ENCODE assay signal across 1 cellular context in the genomic region with DNA sequence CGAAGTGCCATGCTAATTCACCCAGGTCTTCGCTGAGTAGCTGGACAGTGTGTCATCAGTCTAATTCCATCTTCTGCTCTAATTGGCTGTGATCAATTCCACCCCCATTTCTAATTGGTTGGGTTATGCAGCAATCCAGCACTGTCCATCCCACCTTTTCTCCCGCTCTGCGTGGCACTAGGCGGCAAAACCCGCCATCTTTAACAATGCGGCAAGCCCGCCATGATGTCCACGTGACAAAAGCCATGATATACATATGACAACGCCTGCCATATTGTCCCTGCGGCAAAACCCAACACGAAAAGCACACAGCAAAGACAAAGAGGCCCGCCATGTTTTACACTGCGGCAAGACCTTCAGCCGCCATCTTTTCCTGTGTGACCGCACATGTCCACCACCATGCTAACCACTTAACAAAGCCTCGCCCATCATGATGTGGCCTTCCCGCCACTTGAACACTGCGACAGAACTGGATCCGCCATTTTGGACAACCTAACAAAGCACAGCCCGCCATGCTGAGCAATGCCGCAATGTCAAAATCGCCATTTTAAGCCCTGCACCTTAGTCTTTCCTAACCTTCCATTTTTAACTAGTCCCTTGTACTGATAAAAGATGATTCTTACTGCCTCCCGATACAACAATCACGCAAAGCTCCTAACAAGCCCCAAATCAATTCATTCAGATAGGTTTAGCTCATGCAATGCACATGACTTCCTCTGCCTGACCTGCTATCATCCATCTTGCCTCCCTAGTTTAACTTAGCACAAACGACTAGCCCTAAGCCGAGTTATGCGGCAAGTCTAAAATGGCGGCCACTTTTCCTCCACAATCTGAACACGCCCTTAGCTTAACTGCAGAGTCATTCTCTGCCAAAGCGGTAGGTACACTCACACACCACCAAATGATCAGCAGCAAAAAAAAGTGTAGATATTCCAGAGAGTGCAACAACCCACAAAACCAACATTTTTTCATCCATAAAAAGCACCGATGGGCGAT.
TF ChIP-seq lines count a peak whose summit lies in the region.

No MANE protein-coding gene starts in this region.

TF ChIP-seq in K562, 482 proteins besides CTCF, POLR2A, EP300 and RAD21 (continued from another document and continues in another):
- TF ChIP-seq, protein P1, sequence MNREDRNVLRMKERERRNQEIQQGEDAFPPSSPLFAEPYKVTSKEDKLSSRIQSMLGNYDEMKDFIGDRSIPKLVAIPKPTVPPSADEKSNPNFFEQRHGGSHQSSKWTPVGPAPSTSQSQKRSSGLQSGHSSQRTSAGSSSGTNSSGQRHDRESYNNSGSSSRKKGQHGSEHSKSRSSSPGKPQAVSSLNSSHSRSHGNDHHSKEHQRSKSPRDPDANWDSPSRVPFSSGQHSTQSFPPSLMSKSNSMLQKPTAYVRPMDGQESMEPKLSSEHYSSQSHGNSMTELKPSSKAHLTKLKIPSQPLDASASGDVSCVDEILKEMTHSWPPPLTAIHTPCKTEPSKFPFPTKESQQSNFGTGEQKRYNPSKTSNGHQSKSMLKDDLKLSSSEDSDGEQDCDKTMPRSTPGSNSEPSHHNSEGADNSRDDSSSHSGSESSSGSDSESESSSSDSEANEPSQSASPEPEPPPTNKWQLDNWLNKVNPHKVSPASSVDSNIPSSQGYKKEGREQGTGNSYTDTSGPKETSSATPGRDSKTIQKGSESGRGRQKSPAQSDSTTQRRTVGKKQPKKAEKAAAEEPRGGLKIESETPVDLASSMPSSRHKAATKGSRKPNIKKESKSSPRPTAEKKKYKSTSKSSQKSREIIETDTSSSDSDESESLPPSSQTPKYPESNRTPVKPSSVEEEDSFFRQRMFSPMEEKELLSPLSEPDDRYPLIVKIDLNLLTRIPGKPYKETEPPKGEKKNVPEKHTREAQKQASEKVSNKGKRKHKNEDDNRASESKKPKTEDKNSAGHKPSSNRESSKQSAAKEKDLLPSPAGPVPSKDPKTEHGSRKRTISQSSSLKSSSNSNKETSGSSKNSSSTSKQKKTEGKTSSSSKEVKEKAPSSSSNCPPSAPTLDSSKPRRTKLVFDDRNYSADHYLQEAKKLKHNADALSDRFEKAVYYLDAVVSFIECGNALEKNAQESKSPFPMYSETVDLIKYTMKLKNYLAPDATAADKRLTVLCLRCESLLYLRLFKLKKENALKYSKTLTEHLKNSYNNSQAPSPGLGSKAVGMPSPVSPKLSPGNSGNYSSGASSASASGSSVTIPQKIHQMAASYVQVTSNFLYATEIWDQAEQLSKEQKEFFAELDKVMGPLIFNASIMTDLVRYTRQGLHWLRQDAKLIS (CRISPR knock-in tag; IDR thresholded peaks at IDR 0.05), result no peak
- TF ChIP-seq SP2 (IDR thresholded peaks at IDR 0.05; ENCODE audit: extremely low read depth, low read depth, low read length, poor library complexity, severe bottlenecking) (peak; percentile 35), ZNF766 (CRISPR knock-in tag; conservative IDR thresholded peaks at IDR 0.05) (peak; percentile 90), POLR2B (IDR thresholded peaks at IDR 0.05; ENCODE audit: low read depth, partially characterized antibody) (no peak), BHLHE40 (IDR thresholded peaks at IDR 0.05; ENCODE audit: low read length) (peak; percentile 71), PYGO2 (tag; IDR thresholded peaks at IDR 0.05) (no peak), MCM5 (IDR thresholded peaks at IDR 0.05; ENCODE audit: low read depth) (no peak), HCFC1 (IDR thresholded peaks at IDR 0.05; ENCODE audit: low read depth, low read length) (peak; percentile 79), HEY1 (CRISPR knock-in tag; IDR thresholded peaks at IDR 0.05; ENCODE audit: borderline replicate concordance) (no peak), WHSC1 (IDR thresholded peaks at IDR 0.05; ENCODE audit: low read length) (no peak), ZNF551 (CRISPR knock-in tag; IDR thresholded peaks at IDR 0.05) (no peak), MAFK (IDR thresholded peaks at IDR 0.05; ENCODE audit: low read length) (peak; percentile 40; the same call in 1 of the 2 replicates), CEBPB (tag; IDR thresholded peaks at IDR 0.05) (no peak; the same call in 1 of the 2 replicates), ARID3A (IDR thresholded peaks at IDR 0.05; ENCODE audit: borderline replicate concordance, low read depth, low read length) (no peak), ZNF280A (IDR thresholded peaks at IDR 0.05; ENCODE audit: low read depth, partially characterized antibody) (no peak), FOXK2 (conservative IDR thresholded peaks at IDR 0.05 in 1 of 2, IDR thresholded peaks at IDR 0.05 in 1 of 2; ENCODE audit: low read depth in 2 of 2) (peak; percentile 70 to 78; a peak in 2 of 4 replicates), BRD9 (IDR thresholded peaks at IDR 0.05; ENCODE audit: low read depth, partially characterized antibody) (peak; percentile 68), ZNF134 (CRISPR knock-in tag; conservative IDR thresholded peaks at IDR 0.05) (no peak), FOSL1 (tag; conservative IDR thresholded peaks at IDR 0.05) (no peak), RFX7 (CRISPR knock-in tag; IDR thresholded peaks at IDR 0.05) (no peak), ZNF511 (CRISPR knock-in tag; IDR thresholded peaks at IDR 0.05) (no peak), TOE1 (IDR thresholded peaks at IDR 0.05; ENCODE audit: borderline replicate concordance) (peak; percentile 55; the same call in 1 of the 2 replicates), TOE1 (CRISPR knock-in tag; IDR thresholded peaks at IDR 0.05; ENCODE audit: borderline replicate concordance, low read depth) (no peak), NR4A1 (CRISPR knock-in tag; IDR thresholded peaks at IDR 0.05) (no peak), NR4A1 (tag; IDR thresholded peaks at IDR 0.05) (peak; percentile 82; the same call in 1 of the 2 replicates), ATF7 (IDR thresholded peaks at IDR 0.05) (peak; percentile 64), ESRRA (IDR thresholded peaks at IDR 0.05; ENCODE audit: borderline replicate concordance, low read depth) (peak; percentile 53; the same call in 1 of the 2 replicates), ZNF707 (CRISPR knock-in tag; conservative IDR thresholded peaks at IDR 0.05) (no peak), ZNF318 (IDR thresholded peaks at IDR 0.05; ENCODE audit: borderline replicate concordance in 1 of 2, low read depth in 1 of 2) (no peak)
- TF ChIP-seq, protein P2, sequence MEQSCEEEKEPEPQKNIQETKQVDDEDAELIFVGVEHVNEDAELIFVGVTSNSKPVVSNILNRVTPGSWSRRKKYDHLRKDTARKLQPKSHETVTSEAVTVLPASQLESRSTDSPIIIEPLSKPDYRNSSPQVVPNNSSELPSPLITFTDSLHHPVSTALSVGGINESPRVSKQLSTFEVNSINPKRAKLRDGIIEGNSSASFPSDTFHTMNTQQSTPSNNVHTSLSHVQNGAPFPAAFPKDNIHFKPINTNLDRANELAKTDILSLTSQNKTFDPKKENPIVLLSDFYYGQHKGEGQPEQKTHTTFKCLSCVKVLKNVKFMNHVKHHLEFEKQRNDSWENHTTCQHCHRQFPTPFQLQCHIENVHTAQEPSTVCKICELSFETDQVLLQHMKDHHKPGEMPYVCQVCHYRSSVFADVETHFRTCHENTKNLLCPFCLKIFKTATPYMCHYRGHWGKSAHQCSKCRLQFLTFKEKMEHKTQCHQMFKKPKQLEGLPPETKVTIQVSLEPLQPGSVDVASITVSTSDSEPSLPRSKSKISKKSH (CRISPR knock-in tag; IDR thresholded peaks at IDR 0.05), result no peak
- TF ChIP-seq, protein P3, sequence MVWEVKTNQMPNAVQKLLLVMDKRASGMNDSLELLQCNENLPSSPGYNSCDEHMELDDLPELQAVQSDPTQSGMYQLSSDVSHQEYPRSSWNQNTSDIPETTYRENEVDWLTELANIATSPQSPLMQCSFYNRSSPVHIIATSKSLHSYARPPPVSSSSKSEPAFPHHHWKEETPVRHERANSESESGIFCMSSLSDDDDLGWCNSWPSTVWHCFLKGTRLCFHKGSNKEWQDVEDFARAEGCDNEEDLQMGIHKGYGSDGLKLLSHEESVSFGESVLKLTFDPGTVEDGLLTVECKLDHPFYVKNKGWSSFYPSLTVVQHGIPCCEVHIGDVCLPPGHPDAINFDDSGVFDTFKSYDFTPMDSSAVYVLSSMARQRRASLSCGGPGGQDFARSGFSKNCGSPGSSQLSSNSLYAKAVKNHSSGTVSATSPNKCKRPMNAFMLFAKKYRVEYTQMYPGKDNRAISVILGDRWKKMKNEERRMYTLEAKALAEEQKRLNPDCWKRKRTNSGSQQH (CRISPR knock-in tag; IDR thresholded peaks at IDR 0.05), result no peak
